Comparison of ENCODE assay signal across 1 cellular context in the genomic region with DNA sequence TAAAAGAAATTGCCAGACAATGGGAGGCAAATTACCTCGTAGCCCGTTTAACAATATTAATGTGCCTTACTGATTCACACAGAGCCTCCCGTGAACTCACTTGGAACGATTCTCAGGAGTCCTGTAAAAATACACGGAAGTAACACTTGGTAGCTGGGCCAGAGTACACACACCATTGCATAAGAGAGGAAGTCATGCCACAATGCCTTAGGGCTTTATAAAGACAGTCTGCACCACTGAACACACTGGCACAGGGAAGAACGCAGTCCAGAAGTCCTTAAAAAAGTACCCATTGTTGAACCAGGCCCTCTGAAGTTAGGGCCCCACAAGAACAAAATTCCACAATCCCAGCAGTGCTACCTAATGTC.
A peak's percentile ranks its signal among the peaks of the same experiment; 100 is the strongest.
TF ChIP-seq lines count a peak whose summit lies in the region.

No MANE protein-coding gene starts in this region.

TF ChIP-seq in HepG2, 621 proteins besides CTCF, POLR2A, EP300 and RAD21 (continued from another document and continues in another):
- TF ChIP-seq TOE1 (CRISPR knock-in tag; IDR thresholded peaks at IDR 0.05) = peak; percentile 53; the same call in 1 of the 2 replicates
- TF ChIP-seq RXRA (CRISPR knock-in tag; IDR thresholded peaks at IDR 0.05) = peak; percentile 48; the same call in 1 of the 2 replicates
- TF ChIP-seq JUNB (CRISPR knock-in tag; IDR thresholded peaks at IDR 0.05; ENCODE audit: borderline replicate concordance) = no peak
- TF ChIP-seq MED1 (CRISPR knock-in tag; IDR thresholded peaks at IDR 0.05) = peak; percentile 90
- TF ChIP-seq ZNF251 (CRISPR knock-in tag; IDR thresholded peaks at IDR 0.05) = no peak
- no peak for TF ChIP-seq BATF2 (CRISPR knock-in tag; IDR thresholded peaks at IDR 0.05)
- TF ChIP-seq ZMAT3 (CRISPR knock-in tag; conservative IDR thresholded peaks at IDR 0.05) = no peak
- TF ChIP-seq CENPX (CRISPR knock-in tag; IDR thresholded peaks at IDR 0.05) = no peak
- no peak for TF ChIP-seq ZNF232 (CRISPR knock-in tag; IDR thresholded peaks at IDR 0.05; ENCODE audit: borderline replicate concordance)
- peak; percentile 83; the same call in 1 of the 2 replicates for TF ChIP-seq ZNF792 (CRISPR knock-in tag; IDR thresholded peaks at IDR 0.05)
- TF ChIP-seq MYC (CRISPR knock-in tag; IDR thresholded peaks at IDR 0.05; ENCODE audit: borderline replicate concordance) = no peak
- no peak for TF ChIP-seq ZEB1 (IDR thresholded peaks at IDR 0.05; ENCODE audit: insufficient replicate concordance, low read depth)
- no peak for TF ChIP-seq ZZZ3 (CRISPR knock-in tag; IDR thresholded peaks at IDR 0.05; ENCODE audit: borderline replicate concordance)
- TF ChIP-seq ZSCAN25 (CRISPR knock-in tag; IDR thresholded peaks at IDR 0.05) = no peak; the same call in 1 of the 2 replicates
- TF ChIP-seq MAZ (IDR thresholded peaks at IDR 0.05; ENCODE audit: borderline replicate concordance, low read depth, low read length) = no peak
- TF ChIP-seq MAZ (CRISPR knock-in tag; IDR thresholded peaks at IDR 0.05; ENCODE audit: low read depth) = no peak
- no peak for TF ChIP-seq CENPBD1 (CRISPR knock-in tag; IDR thresholded peaks at IDR 0.05; ENCODE audit: borderline replicate concordance, low read depth)
- no peak for TF ChIP-seq RARG (CRISPR knock-in tag; IDR thresholded peaks at IDR 0.05; ENCODE audit: low read depth)
- 0 out of 2 replicates have a peak, but pooled peaks have one; percentile 49 for TF ChIP-seq TFAP4 (IDR thresholded peaks at IDR 0.05; ENCODE audit: borderline replicate concordance, low read depth)
- TF ChIP-seq NCOA1 (CRISPR knock-in tag; IDR thresholded peaks at IDR 0.05) = no peak
- no peak for TF ChIP-seq HES4 (CRISPR knock-in tag; IDR thresholded peaks at IDR 0.05; ENCODE audit: borderline replicate concordance)
- TF ChIP-seq CAMTA2 (CRISPR knock-in tag; IDR thresholded peaks at IDR 0.05; ENCODE audit: borderline replicate concordance) = no peak
- TF ChIP-seq TEAD3 (CRISPR knock-in tag; optimal IDR thresholded peaks at IDR 0.05; ENCODE audit: borderline replicate concordance) = peak; percentile 69
- TF ChIP-seq SSRP1 (CRISPR knock-in tag; IDR thresholded peaks at IDR 0.05) = peak; percentile 88
- TF ChIP-seq ZSCAN12 (CRISPR knock-in tag; IDR thresholded peaks at IDR 0.05) = no peak
- no peak for TF ChIP-seq PBX2 (CRISPR knock-in tag; IDR thresholded peaks at IDR 0.05)
- no peak for TF ChIP-seq RORA (CRISPR knock-in tag; IDR thresholded peaks at IDR 0.05)
- TF ChIP-seq SMAD9 (CRISPR knock-in tag; IDR thresholded peaks at IDR 0.05) = no peak
- no peak for TF ChIP-seq ZNF777 (CRISPR knock-in tag; IDR thresholded peaks at IDR 0.05)
- TF ChIP-seq ZNF143 (CRISPR knock-in tag; IDR thresholded peaks at IDR 0.05) = no peak
- TF ChIP-seq ZBTB37 (CRISPR knock-in tag; IDR thresholded peaks at IDR 0.05) = no peak
- TF ChIP-seq NFE2 (CRISPR knock-in tag; IDR thresholded peaks at IDR 0.05) = no peak
- TF ChIP-seq BCL3 (CRISPR knock-in tag; IDR thresholded peaks at IDR 0.05) = no peak; the same call in 1 of the 2 replicates
- TF ChIP-seq FOXK1 (CRISPR knock-in tag; IDR thresholded peaks at IDR 0.05; ENCODE audit: borderline replicate concordance, low read depth) = peak; percentile 59; the same call in 1 of the 2 replicates
- peak; percentile 74 for TF ChIP-seq PPARG (CRISPR knock-in tag; conservative IDR thresholded peaks at IDR 0.05)
- TF ChIP-seq ZNF589 (CRISPR knock-in tag; conservative IDR thresholded peaks at IDR 0.05) = no peak
- TF ChIP-seq ZNF747 (CRISPR knock-in tag; IDR thresholded peaks at IDR 0.05; ENCODE audit: borderline replicate concordance) = no peak
- no peak for TF ChIP-seq ZNF687 (CRISPR knock-in tag; IDR thresholded peaks at IDR 0.05)
- TF ChIP-seq TBL1XR1 (IDR thresholded peaks at IDR 0.05; ENCODE audit: borderline replicate concordance, low read length, partially characterized antibody) = no peak
- no peak for TF ChIP-seq KLF13 (CRISPR knock-in tag; IDR thresholded peaks at IDR 0.05)
- TF ChIP-seq HBP1 (CRISPR knock-in tag; IDR thresholded peaks at IDR 0.05; ENCODE audit: low read depth) = no peak
- no peak for TF ChIP-seq ZFP36L1 (CRISPR knock-in tag; IDR thresholded peaks at IDR 0.05)
- TF ChIP-seq, protein P1, sequence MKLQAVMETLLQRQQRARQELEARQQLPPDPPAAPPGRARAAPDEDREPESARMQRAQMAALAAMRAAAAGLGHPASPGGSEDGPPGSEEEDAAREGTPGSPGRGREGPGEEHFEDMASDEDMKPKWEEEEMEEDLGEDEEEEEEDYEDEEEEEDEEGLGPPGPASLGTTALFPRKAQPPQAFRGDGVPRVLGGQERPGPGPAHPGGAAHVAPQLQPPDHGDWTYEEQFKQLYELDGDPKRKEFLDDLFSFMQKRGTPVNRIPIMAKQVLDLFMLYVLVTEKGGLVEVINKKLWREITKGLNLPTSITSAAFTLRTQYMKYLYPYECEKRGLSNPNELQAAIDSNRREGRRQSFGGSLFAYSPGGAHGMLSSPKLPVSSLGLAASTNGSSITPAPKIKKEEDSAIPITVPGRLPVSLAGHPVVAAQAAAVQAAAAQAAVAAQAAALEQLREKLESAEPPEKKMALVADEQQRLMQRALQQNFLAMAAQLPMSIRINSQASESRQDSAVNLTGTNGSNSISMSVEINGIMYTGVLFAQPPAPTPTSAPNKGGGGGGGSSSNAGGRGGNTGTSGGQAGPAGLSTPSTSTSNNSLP (IDR thresholded peaks at IDR 0.05; ENCODE audit: low read depth, low read length) = no peak
- TF ChIP-seq SP140L (CRISPR knock-in tag; IDR thresholded peaks at IDR 0.05; ENCODE audit: borderline replicate concordance) = no peak
- no peak for TF ChIP-seq BRD4 (CRISPR knock-in tag; IDR thresholded peaks at IDR 0.05)
- TF ChIP-seq XRCC5 (optimal IDR thresholded peaks at IDR 0.05; ENCODE audit: low read length) = no peak
- TF ChIP-seq ZNF543 (CRISPR knock-in tag; IDR thresholded peaks at IDR 0.05) = 0 out of 2 replicates have a peak, but pooled peaks have one; percentile 6
- TF ChIP-seq, protein P2, sequence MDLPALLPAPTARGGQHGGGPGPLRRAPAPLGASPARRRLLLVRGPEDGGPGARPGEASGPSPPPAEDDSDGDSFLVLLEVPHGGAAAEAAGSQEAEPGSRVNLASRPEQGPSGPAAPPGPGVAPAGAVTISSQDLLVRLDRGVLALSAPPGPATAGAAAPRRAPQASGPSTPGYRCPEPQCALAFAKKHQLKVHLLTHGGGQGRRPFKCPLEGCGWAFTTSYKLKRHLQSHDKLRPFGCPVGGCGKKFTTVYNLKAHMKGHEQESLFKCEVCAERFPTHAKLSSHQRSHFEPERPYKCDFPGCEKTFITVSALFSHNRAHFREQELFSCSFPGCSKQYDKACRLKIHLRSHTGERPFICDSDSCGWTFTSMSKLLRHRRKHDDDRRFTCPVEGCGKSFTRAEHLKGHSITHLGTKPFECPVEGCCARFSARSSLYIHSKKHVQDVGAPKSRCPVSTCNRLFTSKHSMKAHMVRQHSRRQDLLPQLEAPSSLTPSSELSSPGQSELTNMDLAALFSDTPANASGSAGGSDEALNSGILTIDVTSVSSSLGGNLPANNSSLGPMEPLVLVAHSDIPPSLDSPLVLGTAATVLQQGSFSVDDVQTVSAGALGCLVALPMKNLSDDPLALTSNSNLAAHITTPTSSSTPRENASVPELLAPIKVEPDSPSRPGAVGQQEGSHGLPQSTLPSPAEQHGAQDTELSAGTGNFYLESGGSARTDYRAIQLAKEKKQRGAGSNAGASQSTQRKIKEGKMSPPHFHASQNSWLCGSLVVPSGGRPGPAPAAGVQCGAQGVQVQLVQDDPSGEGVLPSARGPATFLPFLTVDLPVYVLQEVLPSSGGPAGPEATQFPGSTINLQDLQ (CRISPR knock-in tag; IDR thresholded peaks at IDR 0.05) = no peak
- peak; percentile 94 for TF ChIP-seq CEBPG (CRISPR knock-in tag; IDR thresholded peaks at IDR 0.05)
- no peak for TF ChIP-seq ZKSCAN1 (IDR thresholded peaks at IDR 0.05; ENCODE audit: low read length)
- TF ChIP-seq PBX3 (CRISPR knock-in tag; IDR thresholded peaks at IDR 0.05; ENCODE audit: borderline replicate concordance) = no peak
